20 cellular contexts compared by ENCODE assay signal in genomic region chr21:31915566-31915965, GRCh38.
"Had no signal": no experiment of that assay in that cellular context is flagged by ENCODE, and none has a peak within 500 bp of the region (broad histone marks: within the 10 kb centered on the region; RNA-seq: fewer than 3 reads in every experiment).

No MANE protein-coding gene starts in this region.

- H3K4me1 Mint-ChIP-seq: activated B cell treated with CpG ODN at 0.5 μM for 24 hours; activated CD4-positive, alpha-beta T cell treated with anti-CD3 and anti-CD28 coated beads for 36 hours; activated naive CD8-positive, alpha-beta T cell treated with anti-CD3 and anti-CD28 coated beads for 36 hours; naive B cell had no signal

- DNase-seq: activated B cell treated with CpG ODN at 0.5 μM for 24 hours; activated CD4-positive, alpha-beta T cell treated with anti-CD3 and anti-CD28 coated beads for 36 hours; activated CD4-positive, alpha-beta T cell treated with anti-CD3 and anti-CD28 coated beads, Interleukin-2, amount 50 U/mL, for 4 hours; activated CD8-positive, alpha-beta memory T cell treated with anti-CD3 and anti-CD28 coated beads, Interleukin-2, amount 50 U/mL, for 48 hours; activated naive CD4-positive, alpha-beta T cell treated with Interleukin-2 at 50 U/mL for 16 hours; activated naive CD8-positive, alpha-beta T cell treated with anti-CD3 and anti-CD28 coated beads for 36 hours; activated T-cell treated with anti-CD3 and anti-CD28 coated beads, Interleukin-2, amount 50 U/mL, for 48 hours; central memory CD4-positive, alpha-beta T cell; dermis blood vessel endothelial cell; effector CD8-positive, alpha-beta T cell; foreskin keratinocyte; kidney; lower lobe of right lung; mesendoderm; naive B cell; stimulated activated CD4-positive, alpha-beta T cell treated with anti-CD3 and anti-CD28 coated beads, Interleukin-4, amount 100 ng/mL, for 1 hour; stimulated activated naive CD4-positive, alpha-beta T cell treated with Interleukin-2 at 50 U/mL for 16 hours; T1000; upper lobe of right lung had no signal

- H3K9me3 ChIP-seq: lower lobe of right lung, thoracic aorta, upper lobe of right lung had no signal

- H3K27ac ChIP-seq: foreskin keratinocyte, lower lobe of right lung, thoracic aorta, upper lobe of right lung had no signal

- H3K4me1 ChIP-seq: lower lobe of right lung, upper lobe of right lung had no signal

- H3K27ac Mint-ChIP-seq: activated B cell treated with CpG ODN at 0.5 μM for 24 hours; activated CD4-positive, alpha-beta T cell treated with anti-CD3 and anti-CD28 coated beads for 36 hours; activated naive CD8-positive, alpha-beta T cell treated with anti-CD3 and anti-CD28 coated beads for 36 hours; naive B cell had no signal

- H3K4me3 Mint-ChIP-seq: activated B cell treated with CpG ODN at 0.5 μM for 24 hours; activated CD4-positive, alpha-beta T cell treated with anti-CD3 and anti-CD28 coated beads for 36 hours; activated naive CD8-positive, alpha-beta T cell treated with anti-CD3 and anti-CD28 coated beads for 36 hours had no signal

- H3K36me3 ChIP-seq: lower lobe of right lung, thoracic aorta, upper lobe of right lung had no signal

- H3K9me3 Mint-ChIP-seq: activated B cell treated with CpG ODN at 0.5 μM for 24 hours had no signal

- H3K4me3 ChIP-seq: lower lobe of right lung, thoracic aorta, upper lobe of right lung had no signal

- H3K36me3 Mint-ChIP-seq: naive B cell had no signal

- H3K27me3 ChIP-seq: foreskin keratinocyte, upper lobe of right lung had no signal
